Comparison of ENCODE assay signal across 10 cellular contexts in genomic region chr1:178126790-178127189, GRCh38. TPM values are rescaled to one million over a fixed set of nuclear protein-coding genes. Genes with fewer than 3 reads are reported as not detected.
DNase-seq lines count a peak whose midpoint lies in the region; ATAC-seq, FAIRE-seq and TF ChIP-seq lines count a peak whose summit lies in the region.
"Had no signal": no experiment of that assay in that cellular context is flagged by ENCODE, and none has a peak within 500 bp of the region (broad histone marks: within the 10 kb centered on the region; RNA-seq: fewer than 3 reads in every experiment).

No MANE protein-coding gene starts in this region.

- no peaks in the 10 kb centered on the region for H3K36me3 ChIP-seq in bronchial epithelial cell (ENCODE audit: control insufficient read depth, insufficient read depth, low read length)
- H3K36me3 ChIP-seq in mucosa of descending colon (ENCODE audit: low read depth): no peaks in the 10 kb centered on the region
- no peaks in the 10 kb centered on the region for H3K36me3 ChIP-seq in CD8-positive, alpha-beta memory T cell (ENCODE audit: insufficient read depth, low read length)

- H3K27me3 Mint-ChIP-seq in CD8-positive, alpha-beta memory T cell: no peaks in the 10 kb centered on the region

- no peak overlapping the region for H3K27ac Mint-ChIP-seq in CD8-positive, alpha-beta memory T cell

- CTCF ChIA-PET in CD8-positive, alpha-beta memory T cell (lab: Charles Lee): no interaction called here

- intact Hi-C loops in mucosa of descending colon (cut with DNase I, micrococcal nuclease): no loop called here

- no peaks in the 10 kb centered on the region for H3K36me3 Mint-ChIP-seq in CD8-positive, alpha-beta memory T cell

- no peak overlapping the region for H3K4me3 Mint-ChIP-seq in CD8-positive, alpha-beta memory T cell

- H3K4me1 ChIP-seq in mucosa of descending colon (ENCODE audit: low read depth): no peaks in the 10 kb centered on the region
- no peaks in the 10 kb centered on the region for H3K4me1 ChIP-seq in CD8-positive, alpha-beta memory T cell (ENCODE audit: insufficient read depth, low read length)

- FAIRE-seq in bronchial epithelial cell (lab: Jason Lieb, UNC): peak; percentile 66
- FAIRE-seq: GM12892 had no signal

- POLR2A ChIA-PET in CD8-positive, alpha-beta memory T cell (lab: Charles Lee): no interaction called here

- TF ChIP-seq CTCF in bronchial epithelial cell (IDR thresholded peaks at IDR 0.05; ENCODE audit: insufficient read depth, low read length, severe bottlenecking): no peak
- TF ChIP-seq CTCF in mucosa of descending colon (IDR thresholded peaks at IDR 0.05): no peak

- H3K27ac ChIP-seq in CD8-positive, alpha-beta memory T cell (ENCODE audit: low read depth, low read length): no peak overlapping the region

- H3K4me1 Mint-ChIP-seq in CD8-positive, alpha-beta memory T cell: no peaks in the 10 kb centered on the region

- DNase-seq in GM04503 (ENCODE audit: low read depth) (peak; percentile 73), HK-2 (ENCODE audit: unreplicated experiment) (peak; percentile 59), bronchial epithelial cell (ENCODE audit: low read depth) (peak; percentile 99), mucosa of descending colon (peak in 1 of 3 donors; percentile 10), NCI-H2029 (lab: John Stamatoyannopoulos, UW) (no peak)
- DNase-seq in activated CD8-positive, alpha-beta memory T cell treated with anti-CD3 and anti-CD28 coated beads, Interleukin-2, amount 50 U/mL, for 48 hours: no peak
- no peak for DNase-seq in CD8-positive, alpha-beta memory T cell
- DNase-seq in activated CD4-positive, alpha-beta T cell treated with anti-CD3 and anti-CD28 coated beads, Interleukin-2, amount 50 U/mL, for 4 hours: no peak
- DNase-seq: NCI-H187 treated with DMSO at 0.1 percent for 48 hours had no signal

- H3K27me3 ChIP-seq in bronchial epithelial cell (ENCODE audit: control insufficient read depth, insufficient read depth, low read length): no peaks in the 10 kb centered on the region
- no peaks in the 10 kb centered on the region for H3K27me3 ChIP-seq in CD8-positive, alpha-beta memory T cell (ENCODE audit: insufficient read depth, low read length, poor library complexity, severe bottlenecking)

- H3K9me3 Mint-ChIP-seq in CD8-positive, alpha-beta memory T cell: peaks cover 2 to 11% (median 4%) of the 10 kb centered on the region in 5 donors

- peak; percentile 96 for ATAC-seq in mucosa of descending colon

- H3K9me3 ChIP-seq in mucosa of descending colon: no peaks in the 10 kb centered on the region
- no peaks in the 10 kb centered on the region for H3K9me3 ChIP-seq in CD8-positive, alpha-beta memory T cell (ENCODE audit: low read length)

- H3K4me3 ChIP-seq in bronchial epithelial cell (ENCODE audit: low read depth, low read length) (peak overlapping the region; percentile 7), mucosa of descending colon (no peak overlapping the region)
- no peak overlapping the region for H3K4me3 ChIP-seq in CD8-positive, alpha-beta memory T cell (ENCODE audit: low read length)

RNA-seq across cellular contexts. Expression of gene RASAL2, which starts 32.9 kb away (rescaled TPM):
- total RNA-seq in bronchial epithelial cell (9.7 and 12.4 TPM in 2 replicates), mucosa of descending colon (10 to 100 TPM; 13.0 to 17.5 (median 14.2) TPM)
- under 1 TPM; 0.04 to 0.07 TPM for total RNA-seq in CD8-positive, alpha-beta memory T cell
- polyA plus RNA-seq in CD8-positive, alpha-beta memory T cell: not detected

Comparison
In these comparisons a context has a peak if more than half of its experiments do, and no peak if none do; other contexts are left out.
1. DNase-seq: peak in GM04503 (single experiment), HK-2 (single experiment) and bronchial epithelial cell (single experiment); none in activated CD8-positive, alpha-beta memory T cell treated with anti-CD3 and anti-CD28 coated beads, Interleukin-2, amount 50 U/mL, for 48 hours (single experiment), CD8-positive, alpha-beta memory T cell (0 of 5), activated CD4-positive, alpha-beta T cell treated with anti-CD3 and anti-CD28 coated beads, Interleukin-2, amount 50 U/mL, for 4 hours (0 of 2) and NCI-H2029 (single experiment).
2. RNA of gene RASAL2, which starts 32.9 kb away (total RNA-seq): 13.0 to 17.5 TPM in mucosa of descending colon and 9.7 to 12.4 TPM in bronchial epithelial cell; 0.04 to 0.07 TPM in CD8-positive, alpha-beta memory T cell; every median in the first group is over 10 times any median in the second.